11 cellular contexts compared by ENCODE assay signal in the genomic region with DNA sequence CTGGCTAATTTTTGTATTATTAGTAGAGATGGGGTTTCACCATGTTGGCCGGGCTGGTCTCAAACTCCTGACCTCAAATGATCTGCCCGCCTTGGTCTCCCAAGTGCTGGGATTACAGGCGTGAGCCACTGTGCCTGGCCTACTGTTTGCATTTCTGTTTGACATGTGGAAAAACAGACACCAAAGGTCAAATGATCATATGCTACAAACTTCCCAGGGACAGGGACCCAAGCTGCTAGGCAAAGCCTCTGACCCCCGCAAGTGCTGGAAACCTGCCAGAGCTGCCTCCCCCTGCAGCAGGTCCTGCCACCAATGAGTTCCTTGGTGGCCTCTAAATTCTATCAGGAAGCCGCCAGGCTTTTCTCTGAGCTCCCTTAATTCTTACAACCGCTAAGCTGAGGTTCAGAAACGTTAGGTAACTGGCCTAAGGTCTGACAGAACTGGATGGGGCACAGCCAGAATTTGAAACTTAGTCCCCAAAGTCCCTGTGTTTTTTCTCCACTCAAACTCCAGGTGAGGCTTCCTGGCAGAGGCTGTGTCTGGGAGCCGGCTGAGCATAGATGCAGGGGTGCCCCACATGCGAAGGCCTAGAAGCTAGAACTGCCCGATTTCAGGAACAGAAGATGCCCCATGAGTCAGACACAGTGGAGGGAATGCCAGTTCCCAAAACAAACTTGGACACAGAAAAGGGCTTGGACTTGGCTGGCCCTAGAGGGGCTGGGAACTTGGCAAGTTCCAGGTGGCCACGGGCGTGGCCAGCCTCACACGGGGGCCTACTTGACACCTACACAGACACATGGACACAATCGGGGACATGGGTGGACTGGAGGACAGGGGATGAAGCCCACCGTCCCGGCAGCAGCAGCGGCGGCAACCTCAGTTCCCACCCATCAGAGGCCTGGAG. TPM values are rescaled to one million over a fixed set of nuclear protein-coding genes. Genes with fewer than 3 reads are reported as not detected.
DNase-seq lines count a peak whose midpoint lies in the region; ATAC-seq and TF ChIP-seq lines count a peak whose summit lies in the region.
"Had no signal": no experiment of that assay in that cellular context is flagged by ENCODE, and none has a peak within 500 bp of the region (broad histone marks: within the 10 kb centered on the region; RNA-seq: fewer than 3 reads in every experiment).

No MANE protein-coding gene starts in this region.

- no peaks in the 10 kb centered on the region for H3K27me3 ChIP-seq in mammary epithelial cell (ENCODE audit: insufficient read depth, low read length)
- H3K27me3 ChIP-seq in liver (ENCODE audit: control insufficient read depth in 4 of 4, insufficient read depth in 4 of 4, low read length in 3 of 4) = no peaks in the 10 kb centered on the region
- H3K27me3 ChIP-seq in effector memory CD4-positive, alpha-beta T cell (replicated peaks; ENCODE audit: control insufficient read depth, insufficient read depth, low read length, poor library complexity, severe bottlenecking) = no peaks in the 10 kb centered on the region

- H3K27me3 Mint-ChIP-seq in IgD-negative memory B cell = no peaks in the 10 kb centered on the region
- H3K27me3 Mint-ChIP-seq in natural killer cell (ENCODE audit: low read depth in 2 of 2) = no peaks in the 10 kb centered on the region
- H3K27me3 Mint-ChIP-seq: activated CD4-positive, alpha-beta T cell treated with anti-CD3 and anti-CD28 coated beads, Interleukin-2, amount 10 ng/mL, durations not matched to agents 7 days and 5 days had no signal

- no peaks in the 10 kb centered on the region for H3K9me3 Mint-ChIP-seq in IgD-negative memory B cell
- no peaks in the 10 kb centered on the region for H3K9me3 Mint-ChIP-seq in natural killer cell
- H3K9me3 Mint-ChIP-seq: activated CD4-positive, alpha-beta T cell treated with anti-CD3 and anti-CD28 coated beads, Interleukin-2, amount 10 ng/mL, durations not matched to agents 7 days and 5 days had no signal

- WGBS in mammary epithelial cell (ENCODE audit: low coverage, missing lambda C conversion rate) = 48% methylated on average over 18 of the region's 18 CpGs
- 48% methylated on average over 18 of the region's 18 CpGs for WGBS in liver

- H3K4me1 ChIP-seq in mammary epithelial cell (ENCODE audit: insufficient read depth, low read length) (peaks cover 76% of the 10 kb centered on the region), liver (ENCODE audit: control insufficient read depth in 4 of 4, insufficient read depth in 4 of 4, low read length in 3 of 4) (peaks cover 17 to 31% (median 20%) of the 10 kb centered on the region in 4 donors)
- peaks cover 30% of the 10 kb centered on the region for H3K4me1 ChIP-seq in effector memory CD4-positive, alpha-beta T cell (ENCODE audit: control insufficient read depth, insufficient read depth, low read length, poor library complexity, severe bottlenecking)

- ATAC-seq in left colon (no peak), natural killer cell (no peak)

- peak overlapping the region; percentile 15 for H3K9ac ChIP-seq in mammary epithelial cell (ENCODE audit: insufficient read depth, low read length)
- H3K9ac ChIP-seq in liver (ENCODE audit: low read depth in 1 of 2, low read length in 2 of 2) = peak overlapping the region; percentile 28 to 58

- H3K4me3 Mint-ChIP-seq in IgD-negative memory B cell (peak overlapping the region in 1 of 4 donors; percentile 13), natural killer cell (no peak overlapping the region)
- H3K4me3 Mint-ChIP-seq: activated CD4-positive, alpha-beta T cell treated with anti-CD3 and anti-CD28 coated beads, Interleukin-2, amount 10 ng/mL, durations not matched to agents 7 days and 5 days had no signal

- dilution Hi-C loops in mammary epithelial cell (cut with HindIII; ENCODE audit: low sequenced_read_pairs) = loop anchor here (5.0 to 10.0 kb wide), 4 partner anchors 37 to 215 kb away; a partner anchor contains a TSS

- H3K36me3 Mint-ChIP-seq in IgD-negative memory B cell = peaks cover 2% of the 10 kb centered on the region
- no peaks in the 10 kb centered on the region for H3K36me3 Mint-ChIP-seq in natural killer cell

- peak overlapping the region; percentile 51 for H3K27ac ChIP-seq in mammary epithelial cell (ENCODE audit: insufficient read depth, low read depth, low read length)
- H3K27ac ChIP-seq in liver (ENCODE audit: low read depth in 1 of 2, low read length in 2 of 2) = peak overlapping the region; percentile 80 to 90
- peak overlapping the region; percentile 63 for H3K27ac ChIP-seq in substantia nigra (ENCODE audit: low read depth, low read length, poor library complexity, severe bottlenecking)
- H3K27ac ChIP-seq in effector memory CD4-positive, alpha-beta T cell (ENCODE audit: insufficient read depth, low read length, poor library complexity, severe bottlenecking) = no peak overlapping the region

- intact Hi-C loops in mammary epithelial cell (cut with micrococcal nuclease) (no loop called here), left colon (cut with DNase I, micrococcal nuclease) (no loop called here), natural killer cell (cut with micrococcal nuclease) (loop anchor here (10.0 kb wide), 1 partner anchor 105 kb away; a partner anchor contains a TSS)

- in situ Hi-C loops in mammary epithelial cell (cut with MboI; ENCODE audit: low sequenced_read_pairs in 2 of 2) = no loop called here

- H3K36me3 ChIP-seq in mammary epithelial cell (ENCODE audit: insufficient read depth, low read length) (peaks cover 18% of the 10 kb centered on the region), liver (ENCODE audit: control insufficient read depth in 4 of 4, insufficient read depth in 3 of 4, low read depth in 1 of 4, low read length in 3 of 4) (peaks cover 0 to 3% (median 1%) of the 10 kb centered on the region in 4 donors)
- peaks cover 9% of the 10 kb centered on the region for H3K36me3 ChIP-seq in effector memory CD4-positive, alpha-beta T cell (ENCODE audit: control insufficient read depth, insufficient read depth, low read length)

- no peaks in the 10 kb centered on the region for H3K9me3 ChIP-seq in mammary epithelial cell (replicated peaks; ENCODE audit: insufficient read depth, low read length)
- no peaks in the 10 kb centered on the region for H3K9me3 ChIP-seq in liver (ENCODE audit: control insufficient read depth in 4 of 4, low read length in 3 of 4)
- H3K9me3 ChIP-seq in effector memory CD4-positive, alpha-beta T cell (ENCODE audit: control insufficient read depth, low read length) = no peaks in the 10 kb centered on the region

- no peak overlapping the region for H2AFZ ChIP-seq in mammary epithelial cell (ENCODE audit: low read depth, low read length)

- no peak for DNase-seq in mammary epithelial cell
- DNase-seq in substantia nigra (lab: John Stamatoyannopoulos, UW) = peak in 2 of 49 donors; percentile 24 to 37
- no peak for DNase-seq in left colon
- DNase-seq in NCI-H524 (lab: John Stamatoyannopoulos, UW) = no peak
- DNase-seq in natural killer cell = no peak
- DNase-seq in effector memory CD4-positive, alpha-beta T cell = no peak
- DNase-seq: activated CD4-positive, alpha-beta T cell treated with anti-CD3 and anti-CD28 coated beads, Interleukin-2, amount 10 ng/mL, durations not matched to agents 7 days and 5 days; DMS79; NCI-H1694 treated with DMSO at 0.1 percent for 48 hours had no signal

- H3K79me2 ChIP-seq in mammary epithelial cell (ENCODE audit: insufficient read depth, low read length) = peaks cover 100% of the 10 kb centered on the region

- H3K4me3 ChIP-seq in mammary epithelial cell (replicated peaks in 1 of 3; ENCODE audit: insufficient read depth in 1 of 3, low read depth in 2 of 3, low read length in 3 of 3) = no peak overlapping the region
- H3K4me3 ChIP-seq in liver (ENCODE audit: low read depth in 1 of 3, low read length in 3 of 3) = no peak overlapping the region
- no peak overlapping the region for H3K4me3 ChIP-seq in effector memory CD4-positive, alpha-beta T cell (ENCODE audit: insufficient read depth, low read depth, low read length, poor library complexity, severe bottlenecking)

- CTCF ChIA-PET in mammary epithelial cell (lab: Charles Lee; ENCODE audit: low non-redundant PET) = no interaction called here

- TF ChIP-seq RAD21 in liver (IDR thresholded peaks at IDR 0.05) = peak in 1 of 2 donors; percentile 36

- no TSS peak for BruUV-seq in mammary epithelial cell (replicated peaks; lab: Mats Ljungman, UMichigan)

- no peak for TF ChIP-seq CTCF in mammary epithelial cell (conservative IDR thresholded peaks at IDR 0.05 in 1 of 2, IDR thresholded peaks at IDR 0.05 in 1 of 2; ENCODE audit: extremely low read depth in 1 of 2, insufficient read depth in 1 of 2, low read depth in 1 of 2, low read length in 2 of 2)
- no peak for TF ChIP-seq CTCF in liver (IDR thresholded peaks at IDR 0.05; ENCODE audit: low read depth, low read length, missing input control)
- TF ChIP-seq CTCF in natural killer cell (IDR thresholded peaks at IDR 0.05) = no peak

- H3K4me1 Mint-ChIP-seq in IgD-negative memory B cell (peaks cover 55 to 66% (median 58%) of the 10 kb centered on the region in 3 donors), natural killer cell (peaks cover 53 to 65% of the 10 kb centered on the region in 2 donors)

- peak overlapping the region; percentile 12 for H3K4me2 ChIP-seq in mammary epithelial cell (ENCODE audit: insufficient read depth, low read depth, low read length)

- no peaks in the 10 kb centered on the region for H4K20me1 ChIP-seq in mammary epithelial cell (ENCODE audit: insufficient read depth, low read length)

- H3K27ac Mint-ChIP-seq in IgD-negative memory B cell (peak overlapping the region; percentile 45 to 100 (median 76)), natural killer cell (peak overlapping the region in 1 of 2 donors; percentile 47)

TF ChIP-seq in liver, 16 proteins besides CTCF, POLR2A, EP300 and RAD21 (continues in another document):
- peak in 1 of 2 donors; percentile 67 for TF ChIP-seq EGR1 (IDR thresholded peaks at IDR 0.05; ENCODE audit: low read depth in 2 of 2)
- peak; percentile 77 for TF ChIP-seq HNF4G (IDR thresholded peaks at IDR 0.05)
- peak; percentile 37 for TF ChIP-seq TAF1 (conservative IDR thresholded peaks at IDR 0.05)
- peak; percentile 78 to 84 for TF ChIP-seq HNF4A (conservative IDR thresholded peaks at IDR 0.05)
- peak; percentile 86 for TF ChIP-seq SP1 (IDR thresholded peaks at IDR 0.05)

RNA-seq across cellular contexts. Expression of a gene that starts 7.4 kb away (rescaled TPM):
- polyA plus RNA-seq in IgD-negative memory B cell = 12.6 TPM
- 100 to 1,000 TPM; 156 to 370 TPM for total RNA-seq in mammary epithelial cell
- 255 TPM for polyA plus RNA-seq in mammary epithelial cell
- polyA minus RNA-seq in mammary epithelial cell = 212 TPM
- 10 to 100 TPM; 11.4 to 27.4 TPM for total RNA-seq in liver
- 10 to 100 TPM in 1 of 2 donors, 1 to 10 TPM in 1; 8.4 to 16.0 TPM for polyA plus RNA-seq in liver
- total RNA-seq in left colon = 10 to 100 TPM; 76.5 to 90.4 TPM
- 100 to 1,000 TPM; 126 to 178 (median 149) TPM for total RNA-seq in natural killer cell

RNA-seq across cellular contexts. Expression of a gene that starts 37.1 kb away (rescaled TPM):
- 5.9 TPM for polyA plus RNA-seq in IgD-negative memory B cell
- 10 to 100 TPM; 26.2 to 68.5 TPM for total RNA-seq in mammary epithelial cell
- polyA plus RNA-seq in mammary epithelial cell = 41.1 TPM
- polyA minus RNA-seq in mammary epithelial cell = 58.2 TPM
- total RNA-seq in liver = 10 to 100 TPM in 1 of 2 donors, 1 to 10 TPM in 1; 9.1 to 12.6 TPM
- polyA plus RNA-seq in liver = 10 to 100 TPM in 1 of 2 donors, 1 to 10 TPM in 1; 7.5 to 10.8 TPM
- total RNA-seq in left colon = 10 to 100 TPM; 41.9 to 48.0 TPM
- 10 to 100 TPM; 58.1 to 72.5 (median 68.6) TPM for total RNA-seq in natural killer cell
